ENCODE assay signal across 30 cellular contexts in genomic region chr10:6988654-6989053, GRCh38.
A peak's percentile ranks its signal among the peaks of the same experiment; 100 is the strongest.
DNase-seq lines count a peak whose midpoint lies in the region; ATAC-seq and TF ChIP-seq lines count a peak whose summit lies in the region.
"Had no signal": no experiment of that assay in that cellular context is flagged by ENCODE, and none has a peak within 500 bp of the region (broad histone marks: within the 10 kb centered on the region; RNA-seq: fewer than 3 reads in every experiment).

No MANE protein-coding gene starts in this region.

- CTCF ChIA-PET in A673 (lab: Charles Lee), result no interaction called here

- H3K4me1 Mint-ChIP-seq in activated T-helper 17 cell treated with anti-CD3 and anti-CD28 coated beads, Interleukin-2, amount 50 U/mL, for 72 hours, result peaks cover 8% of the 10 kb centered on the region

- no peak for TF ChIP-seq CTCF in NB4 (IDR thresholded peaks at IDR 0.05; ENCODE audit: low read depth, low read length)
- no peak for TF ChIP-seq CTCF in A673 (conservative IDR thresholded peaks at IDR 0.05; ENCODE audit: low read depth, low read length)

- no peaks in the 10 kb centered on the region for H3K9me3 Mint-ChIP-seq in activated T-helper 17 cell treated with anti-CD3 and anti-CD28 coated beads, Interleukin-2, amount 50 U/mL, for 72 hours
- H3K9me3 Mint-ChIP-seq: activated naive CD8-positive, alpha-beta T cell treated with anti-CD3 and anti-CD28 coated beads, Interleukin-2, amount 10 ng/mL, durations not matched to agents 7 days and 5 days; activated T-helper 2 cell treated with anti-CD3 and anti-CD28 coated beads, Interferon-gamma antibody, Interleukin-2, Interleukin-4, amounts not matched to agents 10 μg/mL and 5 μg/mL and 100 μg/mL, durations not matched to agents 14 hours and 24 hours and 36 hours; CD8-positive, alpha-beta T cell had no signal

- peaks cover 41% of the 10 kb centered on the region for H3K27me3 ChIP-seq in A673 (replicated peaks; ENCODE audit: insufficient read depth, low read depth, low read length, poor library complexity)
- H3K27me3 ChIP-seq: foreskin keratinocyte, right lobe of liver, SJCRH30, suprapubic skin had no signal

- H3K27me3 Mint-ChIP-seq in activated T-helper 17 cell treated with anti-CD3 and anti-CD28 coated beads, Interleukin-2, amount 50 U/mL, for 72 hours, result peaks cover 3% of the 10 kb centered on the region

- H3K4me1 ChIP-seq in A673 (ENCODE audit: insufficient read depth, low read length, poor library complexity, severe bottlenecking), result no peaks in the 10 kb centered on the region
- H3K4me1 ChIP-seq: foreskin keratinocyte, right lobe of liver, SJCRH30, suprapubic skin had no signal

- TF ChIP-seq POLR2A in NB4 (IDR thresholded peaks at IDR 0.05; ENCODE audit: extremely low read depth, insufficient read length), result no peak

- no peak overlapping the region for H3K27ac ChIP-seq in A673 (ENCODE audit: low read depth, low read length, poor library complexity, severe bottlenecking)
- H3K27ac ChIP-seq: foreskin keratinocyte, heart right ventricle, right lobe of liver, SJCRH30, suprapubic skin had no signal

- no peak overlapping the region for H3K4me3 Mint-ChIP-seq in activated T-helper 17 cell treated with anti-CD3 and anti-CD28 coated beads, Interleukin-2, amount 50 U/mL, for 72 hours
- H3K4me3 Mint-ChIP-seq: activated naive CD8-positive, alpha-beta T cell treated with anti-CD3 and anti-CD28 coated beads, Interleukin-2, amount 10 ng/mL, durations not matched to agents 7 days and 5 days; CD8-positive, alpha-beta T cell; T-cell had no signal

- no peaks in the 10 kb centered on the region for H3K9me3 ChIP-seq in A673 (ENCODE audit: low read depth, low read length, poor library complexity, severe bottlenecking)
- H3K9me3 ChIP-seq: HAP-1, heart right ventricle, right lobe of liver, SJCRH30, suprapubic skin had no signal

- no TSS peak for BruUV-seq in A673 (replicated peaks; lab: Mats Ljungman, UMichigan)

- intact Hi-C loops in A673 (cut with micrococcal nuclease; ENCODE audit: unreplicated experiment), result no loop called here

- POLR2A ChIA-PET in A673 (lab: Charles Lee; ENCODE audit: low non-redundant PET), result no interaction called here

- H3K36me3 ChIP-seq in A673 (ENCODE audit: insufficient read depth, low read length, poor library complexity, severe bottlenecking), result no peaks in the 10 kb centered on the region
- H3K36me3 ChIP-seq: HAP-1, heart right ventricle, right lobe of liver, SJCRH30, suprapubic skin had no signal

- H3K4me3 ChIP-seq in NB4 (ENCODE audit: low read depth, low read length) (no peak overlapping the region), A673 (ENCODE audit: low read depth, low read length, poor library complexity, severe bottlenecking) (no peak overlapping the region)
- H3K4me3 ChIP-seq: HAP-1, heart right ventricle, right lobe of liver, SJCRH30, suprapubic skin had no signal

- H3K36me3 Mint-ChIP-seq in activated T-helper 17 cell treated with anti-CD3 and anti-CD28 coated beads, Interleukin-2, amount 50 U/mL, for 72 hours (ENCODE audit: low read depth), result no peaks in the 10 kb centered on the region
- H3K36me3 Mint-ChIP-seq: CD8-positive, alpha-beta T cell; T-cell had no signal

- H3K27ac Mint-ChIP-seq in activated T-helper 17 cell treated with anti-CD3 and anti-CD28 coated beads, Interleukin-2, amount 50 U/mL, for 72 hours, result peak overlapping the region; percentile 43
- H3K27ac Mint-ChIP-seq: activated naive CD8-positive, alpha-beta T cell treated with anti-CD3 and anti-CD28 coated beads, Interleukin-2, amount 10 ng/mL, durations not matched to agents 7 days and 5 days; activated T-helper 2 cell treated with anti-CD3 and anti-CD28 coated beads, Interferon-gamma antibody, Interleukin-2, Interleukin-4, amounts not matched to agents 10 μg/mL and 5 μg/mL and 100 μg/mL, durations not matched to agents 14 hours and 24 hours and 36 hours; CD8-positive, alpha-beta T cell; T-cell had no signal

- peak; percentile 48 to 58 for ATAC-seq in activated CD4-positive, CD25-positive, alpha-beta regulatory T cell treated with anti-CD3 and anti-CD28 coated beads, Interleukin-2, amount 50 U/mL, for 24 hours
- ATAC-seq in activated T-helper 17 cell treated with anti-CD3 and anti-CD28 coated beads, Interleukin-2, amount 50 U/mL, for 72 hours (replicated peaks), result peak; percentile 94
- ATAC-seq: CD8-positive, alpha-beta T cell; foreskin keratinocyte; heart right ventricle; HepG2; left cardiac atrium; right lobe of liver; T-cell had no signal

- no peak for DNase-seq in activated CD4-positive, CD25-positive, alpha-beta regulatory T cell treated with anti-CD3 and anti-CD28 coated beads, Interleukin-2, amount 50 U/mL, for 72 hours
- DNase-seq in CD1c-positive myeloid dendritic cell (ENCODE audit: extremely low spot score), result peak; percentile 55
- DNase-seq in NB4 (ENCODE audit: low read depth), result peak; percentile 51
- no peak for DNase-seq in NCI-H226
- no peak for DNase-seq in A673 (ENCODE audit: low spot score)
- DNase-seq in DMS153 treated with DMSO at 0.1 percent for 48 hours (lab: John Stamatoyannopoulos, UW; ENCODE audit: unreplicated experiment), result no peak
- DNase-seq: 8988T; activated CD4-positive, alpha-beta T cell treated with anti-CD3 and anti-CD28 coated beads for 4 hours; activated naive CD8-positive, alpha-beta T cell treated with anti-CD3 and anti-CD28 coated beads, Interleukin-2, amount 10 ng/mL, durations not matched to agents 7 days and 5 days; CD8-positive, alpha-beta T cell; cerebellar nuclear complex; DMS53; effector CD4-positive, alpha-beta T cell; foreskin keratinocyte; GF-D8; heart right ventricle; left cardiac atrium; mammary epithelial cell; NCI-H1417; NCI-H2081; NCI-H82; right lobe of liver; SJCRH30; T-cell had no signal

Comparison
In these comparisons a context has a peak if more than half of its experiments do, and no peak if none do; other contexts are left out.
1. DNase-seq: peak in CD1c-positive myeloid dendritic cell (single experiment) and NB4 (single experiment); none in activated CD4-positive, CD25-positive, alpha-beta regulatory T cell treated with anti-CD3 and anti-CD28 coated beads, Interleukin-2, amount 50 U/mL, for 72 hours (single experiment), NCI-H226 (single experiment), A673 (single experiment) and DMS153 treated with DMSO at 0.1 percent for 48 hours (single experiment).